ENCODE assay signal across 1 cellular context in the genomic region with DNA sequence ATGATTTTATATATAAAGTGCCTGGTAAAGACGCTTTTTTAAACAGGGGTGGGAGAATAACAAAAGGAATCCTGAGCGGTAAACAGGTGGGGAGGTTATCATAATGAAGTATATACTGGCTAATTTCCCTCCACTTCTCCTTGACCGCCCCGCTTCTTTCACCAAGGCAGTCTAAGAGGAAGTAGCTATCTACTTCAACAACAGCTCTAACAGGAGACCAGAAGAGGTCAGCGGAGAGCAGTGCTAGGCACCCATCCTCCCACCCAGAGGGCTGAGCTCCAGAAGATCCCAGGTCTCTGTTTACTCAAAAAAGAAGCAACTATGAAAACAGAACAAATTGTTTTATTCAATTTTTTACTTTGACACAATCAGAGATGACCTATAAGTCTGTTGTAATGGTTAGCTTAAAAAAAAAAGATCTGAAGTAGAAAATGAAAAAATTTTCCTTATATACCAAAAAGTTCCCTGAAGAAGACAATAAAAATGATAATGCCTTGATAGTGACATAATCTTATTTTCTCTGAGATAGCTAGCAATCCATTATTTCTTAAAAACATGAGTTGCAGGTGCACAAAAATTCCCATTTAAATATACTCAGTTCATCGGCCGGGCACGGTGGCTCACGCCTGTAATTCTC.
TF ChIP-seq lines count a peak whose summit lies in the region.

No MANE protein-coding gene starts in this region.

TF ChIP-seq in GM12878, 131 proteins besides CTCF, POLR2A, EP300 and RAD21 (continued from another document):
- TF ChIP-seq SKIL (IDR thresholded peaks at IDR 0.05; ENCODE audit: low read depth, poor library complexity, severe bottlenecking) (no peak), SMC3 (IDR thresholded peaks at IDR 0.05; ENCODE audit: borderline replicate concordance, low read length) (peak; percentile 66; the same call in 1 of the 2 replicates), GABPA (IDR thresholded peaks at IDR 0.05; ENCODE audit: low read depth) (no peak), YY1 (IDR thresholded peaks at IDR 0.05; ENCODE audit: low read depth, low read length) (peak; percentile 62; the same call in 1 of the 2 replicates)
